8 cellular contexts compared by ENCODE assay signal in the genomic region with DNA sequence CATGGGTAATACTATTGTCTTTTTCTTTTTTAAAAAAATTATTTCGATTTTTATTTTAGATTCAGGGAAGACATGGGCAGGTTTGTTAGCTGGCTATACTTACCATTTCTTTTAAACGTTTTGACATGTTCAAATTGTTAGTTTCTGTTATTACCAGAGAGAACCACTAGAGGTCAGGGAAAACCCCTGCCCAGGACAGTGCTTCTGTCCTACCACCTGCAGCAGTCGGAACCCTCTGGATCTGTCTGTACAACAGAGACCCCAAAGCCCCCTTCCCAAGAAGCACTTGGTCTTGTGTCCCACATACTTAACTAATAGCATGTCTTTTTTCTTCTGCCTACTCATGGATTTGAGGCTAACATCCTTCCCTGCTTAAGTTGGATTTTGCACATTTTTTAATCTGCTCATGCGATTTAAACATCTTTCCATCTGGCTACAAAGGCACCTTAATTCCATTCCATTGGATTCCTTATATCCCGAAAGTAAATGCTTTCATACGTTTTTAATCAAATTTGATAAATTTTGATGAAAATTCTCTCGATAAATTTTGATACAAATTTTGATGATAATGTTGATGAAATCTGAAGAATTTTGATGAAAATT. TPM values are rescaled to one million over a fixed set of nuclear protein-coding genes. Genes with fewer than 3 reads are reported as not detected.
DNase-seq lines count a peak whose midpoint lies in the region; ATAC-seq, FAIRE-seq and TF ChIP-seq lines count a peak whose summit lies in the region.

No MANE protein-coding gene starts in this region.

- TF ChIP-seq CTCF in DOHH2 (IDR thresholded peaks at IDR 0.05; ENCODE audit: low read depth, low read length, poor library complexity, severe bottlenecking) (peak; percentile 62), astrocyte of the spinal cord (IDR thresholded peaks at IDR 0.05; ENCODE audit: low read depth, low read length) (peak; percentile 73), keratinocyte (optimal IDR thresholded peaks at IDR 0.05 in 1 of 3, IDR thresholded peaks at IDR 0.05 in 1 of 3, conservative IDR thresholded peaks at IDR 0.05 in 1 of 3; ENCODE audit: extremely low read depth in 1 of 3, insufficient read depth in 2 of 3, low read length in 3 of 3) (peak; percentile 60 to 75 (median 69)), type B pancreatic cell (conservative IDR thresholded peaks at IDR 0.05) (peak; percentile 83)

- no peak overlapping the region for H3K4me3 ChIP-seq in DOHH2 (ENCODE audit: low read length)
- H3K4me3 ChIP-seq in astrocyte of the spinal cord (ENCODE audit: low read depth, low read length), result no peak overlapping the region
- no peak overlapping the region for H3K4me3 ChIP-seq in keratinocyte (ENCODE audit: control insufficient read depth in 2 of 3, extremely low read depth in 1 of 3, insufficient read depth in 2 of 3, low read depth in 1 of 3, low read length in 3 of 3)

- H4K20me1 ChIP-seq in DOHH2 (ENCODE audit: control insufficient read depth, insufficient read depth, low read depth, low read length), result no peaks in the 10 kb centered on the region
- H4K20me1 ChIP-seq in keratinocyte (ENCODE audit: control insufficient read depth, extremely low read depth, insufficient read depth, low read length), result no peaks in the 10 kb centered on the region

- peak; percentile 98 for ATAC-seq in GM19351 (IDR thresholded peaks at IDR 0.05; ENCODE audit: unreplicated experiment)
- ATAC-seq in HG03135 (IDR thresholded peaks at IDR 0.05; ENCODE audit: unreplicated experiment), result peak; percentile 98

- dilution Hi-C loops in keratinocyte (cut with MboI; ENCODE audit: extremely low pct_ligation_motif_present, low sequenced_read_pairs), result no loop called here

- no peaks in the 10 kb centered on the region for H3K9me2 ChIP-seq in DOHH2 (replicated peaks; ENCODE audit: control insufficient read depth, low read length)

- H3K27me3 ChIP-seq in DOHH2 (ENCODE audit: control insufficient read depth, low read length) (no peaks in the 10 kb centered on the region; the same call in 1 of the 2 replicates), keratinocyte (ENCODE audit: control insufficient read depth, extremely low read depth, insufficient read depth, low read length) (no peaks in the 10 kb centered on the region)

- H3K9ac ChIP-seq in keratinocyte (ENCODE audit: control insufficient read depth, extremely low read depth, insufficient read depth, low read length), result no peak overlapping the region

- no peaks in the 10 kb centered on the region for H3K36me3 Mint-ChIP-seq in type B pancreatic cell

- no peaks in the 10 kb centered on the region for H3K4me1 Mint-ChIP-seq in type B pancreatic cell (ENCODE audit: unreplicated experiment)

- no peaks in the 10 kb centered on the region for H3F3A ChIP-seq in DOHH2 (ENCODE audit: control insufficient read depth, insufficient read depth)

- H2AFZ ChIP-seq in keratinocyte (ENCODE audit: control insufficient read depth, low read length), result no peak overlapping the region

- H3K27ac Mint-ChIP-seq in type B pancreatic cell, result no peak overlapping the region

- H3K79me2 ChIP-seq in DOHH2 (ENCODE audit: control insufficient read depth, low read length) (no peaks in the 10 kb centered on the region), keratinocyte (ENCODE audit: control insufficient read depth, insufficient read depth, low read length) (no peaks in the 10 kb centered on the region)

- H3K4me3 Mint-ChIP-seq in type B pancreatic cell, result no peak overlapping the region

- H3K36me3 ChIP-seq in DOHH2 (ENCODE audit: control insufficient read depth, low read length), result no peaks in the 10 kb centered on the region
- H3K36me3 ChIP-seq in keratinocyte (ENCODE audit: control insufficient read depth in 2 of 2, extremely low read depth in 1 of 2, insufficient read depth in 2 of 2, low read length in 2 of 2), result no peaks in the 10 kb centered on the region

- H3K27ac ChIP-seq in DOHH2 (ENCODE audit: low read depth, low read length), result no peak overlapping the region
- no peak overlapping the region for H3K27ac ChIP-seq in keratinocyte (ENCODE audit: control insufficient read depth, insufficient read depth, low read length)

- H3K4me1 ChIP-seq in DOHH2 (ENCODE audit: control insufficient read depth, low read length) (no peaks in the 10 kb centered on the region), keratinocyte (ENCODE audit: control insufficient read depth, extremely low read depth, insufficient read depth, low read length) (no peaks in the 10 kb centered on the region)

- peak; percentile 83 for FAIRE-seq in keratinocyte (lab: Jason Lieb, UNC)

- no peaks in the 10 kb centered on the region for H3K9me3 Mint-ChIP-seq in type B pancreatic cell

- H3K27me3 Mint-ChIP-seq in type B pancreatic cell, result no peaks in the 10 kb centered on the region

- H3K9me3 ChIP-seq in DOHH2 (ENCODE audit: control insufficient read depth, insufficient read depth, low read length) (no peaks in the 10 kb centered on the region), keratinocyte (ENCODE audit: control insufficient read depth, low read depth, low read length) (no peaks in the 10 kb centered on the region)

- in situ Hi-C loops in astrocyte of the spinal cord (cut with HindIII; ENCODE audit: low sequenced_read_pairs), result no loop called here

- no peak overlapping the region for H3K4me2 ChIP-seq in DOHH2 (ENCODE audit: low read length)
- no peak overlapping the region for H3K4me2 ChIP-seq in keratinocyte (ENCODE audit: control insufficient read depth, extremely low read depth, insufficient read depth, low read depth, low read length)

- peak; percentile 30 for DNase-seq in NCI-H446 treated with DMSO at 0.1 percent for 48 hours (lab: John Stamatoyannopoulos, UW)
- peak; percentile 39 for DNase-seq in astrocyte of the spinal cord (ENCODE audit: low read depth, low spot score)
- DNase-seq in keratinocyte (ENCODE audit: low read depth, low spot score), result peak; percentile 1
- no peak for DNase-seq in type B pancreatic cell (ENCODE audit: extremely low spot score, unreplicated experiment)
- no peak for DNase-seq in HK-2 (ENCODE audit: unreplicated experiment)

- no peaks in the 10 kb centered on the region for H3K9me1 ChIP-seq in keratinocyte (ENCODE audit: control insufficient read depth, extremely low read depth, insufficient read depth, low read length)

RNA-seq across cellular contexts. Expression of a gene that starts 10.0 kb away (rescaled TPM):
- polyA plus RNA-seq in keratinocyte, result 0.68 to 0.97 TPM (median 0.72 TPM) in 3 replicates
- 0.10 TPM for polyA plus RNA-seq in keratinocyte (2011; ENCODE audit: low read depth)
- polyA plus RNA-seq in keratinocyte (2011; cell fraction: cytosol; rRNA removed), result 0.79 and 0.97 TPM in 2 replicates
- 0.73 and 0.90 TPM in 2 replicates for polyA plus RNA-seq in keratinocyte (2011; cell fraction: nucleus; rRNA removed)
- polyA plus RNA-seq in keratinocyte (2012; ENCODE audit: low replicate concordance), result 0.47 and 0.76 TPM in 2 replicates
- polyA minus RNA-seq in keratinocyte, result 0.33 to 0.66 TPM (median 0.64 TPM) in 3 replicates
- not detected for polyA minus RNA-seq in keratinocyte (2011; cell fraction: cytosol; rRNA and poly(A)+ RNA removed)
- polyA minus RNA-seq in keratinocyte (2011; cell fraction: nucleus; rRNA and poly(A)+ RNA removed), result 0.21 and 0.23 TPM in 2 replicates
- 7.5 and 19.0 TPM in 2 replicates for total RNA-seq in type B pancreatic cell (ENCODE audit: low replicate concordance)

Comparison
In these comparisons a context has a peak if more than half of its experiments do, and no peak if none do; other contexts are left out.
1. DNase-seq: peak in NCI-H446 treated with DMSO at 0.1 percent for 48 hours (single experiment), astrocyte of the spinal cord (single experiment) and keratinocyte (single experiment); none in type B pancreatic cell (single experiment) and HK-2 (single experiment).
2. Peak in every context shown above with its lines, with median percentiles within 50 percentile points of each other: CTCF ChIP-seq.